22 cellular contexts compared by ENCODE assay signal in the genomic region with DNA sequence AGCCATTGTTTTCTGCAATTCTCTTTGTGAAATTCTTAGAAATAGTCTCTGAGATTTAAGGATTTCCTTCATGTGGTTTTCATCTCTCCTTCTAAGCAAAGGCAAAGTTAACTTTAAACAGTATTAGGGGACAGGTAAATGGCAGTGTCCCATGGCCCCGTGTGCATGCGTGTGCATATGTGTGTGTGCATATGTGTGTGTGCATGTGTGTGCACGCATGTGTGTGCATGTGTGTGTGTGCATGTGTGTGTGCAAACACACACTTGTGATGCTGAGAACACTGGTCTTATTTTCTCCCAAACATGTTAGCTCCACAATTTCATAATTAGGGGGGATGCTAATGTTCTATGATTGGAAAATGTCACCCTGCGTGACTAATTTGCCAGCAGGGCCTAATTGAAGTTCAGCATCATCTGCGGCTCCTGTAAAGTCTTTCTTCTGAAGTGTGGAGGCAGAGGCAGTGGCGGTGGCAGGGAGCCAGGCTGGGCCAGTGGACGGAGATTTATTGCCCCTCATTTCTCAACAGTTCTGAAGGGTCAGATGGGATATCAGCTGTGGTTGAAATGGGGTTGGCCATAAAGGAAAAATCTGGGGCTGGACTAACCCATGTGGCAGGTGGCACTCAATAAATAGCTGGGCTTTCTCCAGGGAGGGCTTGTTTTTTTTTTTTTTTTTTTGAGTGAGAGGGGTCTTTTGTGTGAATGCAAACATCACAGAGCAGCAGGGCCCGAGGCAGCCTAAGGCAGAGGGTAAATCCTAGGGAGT.
"Had no signal": no experiment of that assay in that cellular context is flagged by ENCODE, and none has a peak within 500 bp of the region (broad histone marks: within the 10 kb centered on the region; RNA-seq: fewer than 3 reads in every experiment).

No MANE protein-coding gene starts in this region.

- H3K79me2 ChIP-seq: hepatocyte had no signal

- DNase-seq: activated CD4-positive, alpha-beta memory T cell treated with anti-CD3 and anti-CD28 coated beads for 36 hours; activated CD4-positive, alpha-beta T cell treated with anti-CD3 and anti-CD28 coated beads, Interleukin-2, amount 10 ng/mL, durations not matched to agents 24 days and 14 days; activated CD4-positive, CD25-positive, alpha-beta regulatory T cell treated with anti-CD3 and anti-CD28 coated beads, Interleukin-2, amount 50 U/mL, for 72 hours; activated CD8-positive, alpha-beta memory T cell treated with anti-CD3 and anti-CD28 coated beads, Interleukin-2, amount 50 U/mL, for 48 hours; activated gamma-delta T cell; activated naive CD4-positive, alpha-beta T cell treated with anti-CD3 and anti-CD28 coated beads, Interleukin-2, amount 50 U/mL, for 16 hours; activated naive CD8-positive, alpha-beta T cell treated with anti-CD3 and anti-CD28 coated beads, Interleukin-2, amount 50 U/mL, for 24 hours; activated T-cell treated with anti-CD3 and anti-CD28 coated beads, Interleukin-2, amount 50 U/mL, for 24 hours; amygdala; dermis blood vessel endothelial cell; effector CD4-positive, alpha-beta T cell; islet precursor cell; left ventricle myocardium superior; mucosa of descending colon; posterior cingulate gyrus; right cardiac atrium; spleen; stimulated activated naive CD4-positive, alpha-beta T cell had no signal

- H3K9me3 ChIP-seq: breast epithelium, mucosa of descending colon, spleen, tibial nerve had no signal

- H3K27ac ChIP-seq: breast epithelium, hepatocyte, spleen, tibial nerve had no signal

- H3K4me1 ChIP-seq: breast epithelium had no signal

- H3K27me3 ChIP-seq: hepatocyte, tibial nerve had no signal

- ATAC-seq: activated naive CD8-positive, alpha-beta T cell treated with anti-CD3 and anti-CD28 coated beads, Interleukin-2, amount 50 U/mL, for 24 hours; left ventricle myocardium superior; mucosa of descending colon; natural killer cell treated with Interleukin-12 subunit alpha and Interleukin-12 subunit beta and Interleukin-15 and Interleukin-18, amount 100 ng/mL, for 72 hours; right cardiac atrium had no signal

- H3K4me2 ChIP-seq: hepatocyte had no signal

- H2AFZ ChIP-seq: hepatocyte had no signal

- H3K36me3 ChIP-seq: breast epithelium, spleen, tibial nerve had no signal

- H3K4me3 ChIP-seq: breast epithelium, hepatocyte, mucosa of descending colon, spleen, tibial nerve had no signal
